23 cellular contexts compared by ENCODE assay signal in the genomic region with DNA sequence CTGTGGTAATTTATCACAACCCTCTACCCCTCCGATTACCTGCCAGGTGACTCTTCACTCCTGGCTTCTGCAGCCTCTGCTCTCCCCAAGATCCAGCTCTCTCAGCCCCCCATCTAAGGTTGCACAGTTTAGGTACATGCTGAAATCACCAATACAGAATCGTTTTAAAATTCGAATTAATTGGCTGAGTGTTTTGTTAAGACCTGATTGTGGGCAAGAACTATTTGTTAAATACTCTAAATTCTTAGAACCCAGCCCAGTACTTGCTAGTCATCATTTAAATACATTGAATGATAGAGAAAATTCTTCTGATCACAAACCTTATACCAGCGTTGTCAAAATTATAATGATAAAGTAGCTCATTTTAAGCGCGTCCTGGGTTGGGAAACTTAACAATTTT.
"Had no signal": no experiment of that assay in that cellular context is flagged by ENCODE, and none has a peak within 500 bp of the region (broad histone marks: within the 10 kb centered on the region; RNA-seq: fewer than 3 reads in every experiment).

No MANE protein-coding gene starts in this region.

- ATAC-seq: gastroesophageal sphincter; left ventricle myocardium superior; natural killer cell treated with Interleukin-12 subunit alpha and Interleukin-12 subunit beta and Interleukin-15 and Interleukin-18, amount 100 ng/mL, for 72 hours; pancreas; right cardiac atrium; stimulated activated naive CD8-positive, alpha-beta T cell treated with anti-CD3 and anti-CD28 coated beads, Interleukin-15, Interleukin-2, amounts not matched to agents 100 U/mL and 50 U/mL, for 24 hours; upper lobe of right lung had no signal

- H3K27me3 Mint-ChIP-seq: central memory CD8-positive, alpha-beta T cell; progenitor cell of endocrine pancreas had no signal

- H3K27ac ChIP-seq: dorsolateral prefrontal cortex, epithelial cell of prostate, esophagus squamous epithelium, gastroesophageal sphincter, neural progenitor cell, pancreas, suprapubic skin, thyroid gland, upper lobe of right lung had no signal

- H3K27me3 ChIP-seq: esophagus squamous epithelium, gastroesophageal sphincter, neural progenitor cell, pancreas, suprapubic skin, thyroid gland, upper lobe of right lung had no signal

- H3K4me3 Mint-ChIP-seq: central memory CD8-positive, alpha-beta T cell; immature natural killer cell; natural killer cell treated with Interleukin-12 subunit alpha and Interleukin-12 subunit beta and Interleukin-15 and Interleukin-18, amount 100 ng/mL, for 72 hours; neural progenitor cell had no signal

- H3K9me3 ChIP-seq: esophagus squamous epithelium, gastroesophageal sphincter, pancreas, suprapubic skin, thyroid gland, upper lobe of right lung had no signal

- H3K9me3 Mint-ChIP-seq: central memory CD8-positive, alpha-beta T cell; natural killer cell treated with Interleukin-12 subunit alpha and Interleukin-12 subunit beta and Interleukin-15 and Interleukin-18, amount 100 ng/mL, for 72 hours; neural progenitor cell had no signal

- H3K4me1 Mint-ChIP-seq: central memory CD8-positive, alpha-beta T cell; immature natural killer cell; neural progenitor cell had no signal

- H3K36me3 ChIP-seq: esophagus squamous epithelium, gastroesophageal sphincter, neural progenitor cell, pancreas, suprapubic skin, thyroid gland, upper lobe of right lung had no signal

- H3K36me3 Mint-ChIP-seq: immature natural killer cell; natural killer cell treated with Interleukin-12 subunit alpha and Interleukin-12 subunit beta and Interleukin-15 and Interleukin-18, amount 100 ng/mL, for 72 hours; neural progenitor cell had no signal

- H3K4me3 ChIP-seq: dorsolateral prefrontal cortex, esophagus squamous epithelium, gastroesophageal sphincter, lung, neural progenitor cell, pancreas, suprapubic skin, thyroid gland, upper lobe of right lung had no signal

- H3K9ac ChIP-seq: neural progenitor cell had no signal

- H3K4me2 ChIP-seq: neural progenitor cell had no signal

- H2AFZ ChIP-seq: neural progenitor cell had no signal

- H3K4me1 ChIP-seq: gastroesophageal sphincter, neural progenitor cell, thyroid gland had no signal

- DNase-seq: cortex of kidney; dorsolateral prefrontal cortex; effector CD8-positive, alpha-beta T cell; esophagus squamous epithelium; glutamatergic neuron; immature natural killer cell; left colon; left ventricle myocardium superior; nucleus accumbens; pancreas; right cardiac atrium; stimulated activated CD4-positive, alpha-beta T cell treated with anti-CD3 and anti-CD28 coated beads, Interleukin-2, amount 100 ng/mL, for 48 hours; stimulated activated naive CD8-positive, alpha-beta T cell treated with anti-CD3 and anti-CD28 coated beads, Interleukin-15, Interleukin-2, amounts not matched to agents 100 U/mL and 50 U/mL, for 24 hours; thyroid gland; upper lobe of right lung had no signal

- H3K27ac Mint-ChIP-seq: immature natural killer cell; natural killer cell treated with Interleukin-12 subunit alpha and Interleukin-12 subunit beta and Interleukin-15 and Interleukin-18, amount 100 ng/mL, for 72 hours; neural progenitor cell; progenitor cell of endocrine pancreas had no signal
